15 cellular contexts compared by ENCODE assay signal in genomic region chr12:6047249-6048227, GRCh38.
DNase-seq lines count a peak whose midpoint lies in the region; ATAC-seq, FAIRE-seq and TF ChIP-seq lines count a peak whose summit lies in the region.
"Had no signal": no experiment of that assay in that cellular context is flagged by ENCODE, and none has a peak within 500 bp of the region (broad histone marks: within the 10 kb centered on the region; RNA-seq: fewer than 3 reads in every experiment).

No MANE protein-coding gene starts in this region.

- no peak for TF ChIP-seq CTCF in fibroblast of villous mesenchyme (IDR thresholded peaks at IDR 0.05; ENCODE audit: insufficient read depth, low read depth, low read length)

- H3K4me1 Mint-ChIP-seq in activated naive CD8-positive, alpha-beta T cell treated with anti-CD3 and anti-CD28 coated beads, Interleukin-2, amount 50 U/mL, for 24 hours, result peaks cover 5% of the 10 kb centered on the region
- H3K4me1 Mint-ChIP-seq in activated naive CD8-positive, alpha-beta T cell treated with anti-CD3 and anti-CD28 coated beads for 36 hours, result no peaks in the 10 kb centered on the region
- peaks cover 6% of the 10 kb centered on the region for H3K4me1 Mint-ChIP-seq in activated T-helper 17 cell treated with anti-CD3 and anti-CD28 coated beads, Interleukin-2, amount 50 U/mL, for 72 hours
- H3K4me1 Mint-ChIP-seq: immature natural killer cell had no signal

- H3K9me3 Mint-ChIP-seq in activated naive CD8-positive, alpha-beta T cell treated with anti-CD3 and anti-CD28 coated beads, Interleukin-2, amount 50 U/mL, for 24 hours, result no peaks in the 10 kb centered on the region
- no peaks in the 10 kb centered on the region for H3K9me3 Mint-ChIP-seq in activated naive CD8-positive, alpha-beta T cell treated with anti-CD3 and anti-CD28 coated beads for 36 hours
- H3K9me3 Mint-ChIP-seq in activated T-helper 17 cell treated with anti-CD3 and anti-CD28 coated beads, Interleukin-2, amount 50 U/mL, for 72 hours, result no peaks in the 10 kb centered on the region

- H3K4me3 ChIP-seq in fibroblast of villous mesenchyme (ENCODE audit: low read depth, low read length), result no peak overlapping the region
- H3K4me3 ChIP-seq: SJSA1 had no signal

- no peak overlapping the region for H3K4me3 Mint-ChIP-seq in activated naive CD8-positive, alpha-beta T cell treated with anti-CD3 and anti-CD28 coated beads, Interleukin-2, amount 50 U/mL, for 24 hours
- H3K4me3 Mint-ChIP-seq in activated naive CD8-positive, alpha-beta T cell treated with anti-CD3 and anti-CD28 coated beads for 36 hours, result no peak overlapping the region
- H3K4me3 Mint-ChIP-seq in activated T-helper 17 cell treated with anti-CD3 and anti-CD28 coated beads, Interleukin-2, amount 50 U/mL, for 72 hours, result no peak overlapping the region
- H3K4me3 Mint-ChIP-seq: immature natural killer cell had no signal

- H3K27me3 Mint-ChIP-seq in activated naive CD8-positive, alpha-beta T cell treated with anti-CD3 and anti-CD28 coated beads, Interleukin-2, amount 50 U/mL, for 24 hours, result peaks cover 4% of the 10 kb centered on the region
- H3K27me3 Mint-ChIP-seq in activated naive CD8-positive, alpha-beta T cell treated with anti-CD3 and anti-CD28 coated beads for 36 hours, result peaks cover 3% of the 10 kb centered on the region
- H3K27me3 Mint-ChIP-seq in activated T-helper 17 cell treated with anti-CD3 and anti-CD28 coated beads, Interleukin-2, amount 50 U/mL, for 72 hours, result peaks cover 25% of the 10 kb centered on the region

- peak; percentile 67 for ATAC-seq in activated naive CD8-positive, alpha-beta T cell treated with anti-CD3 and anti-CD28 coated beads, Interleukin-2, amount 50 U/mL, for 24 hours
- peak; percentile 87 for ATAC-seq in activated T-helper 17 cell treated with anti-CD3 and anti-CD28 coated beads, Interleukin-2, amount 50 U/mL, for 72 hours (replicated peaks)
- ATAC-seq in GM19328 (IDR thresholded peaks at IDR 0.05; ENCODE audit: unreplicated experiment), result no peak
- no peak for ATAC-seq in GM19395 (IDR thresholded peaks at IDR 0.05; ENCODE audit: unreplicated experiment)

- no peak overlapping the region for H3K27ac Mint-ChIP-seq in activated naive CD8-positive, alpha-beta T cell treated with anti-CD3 and anti-CD28 coated beads, Interleukin-2, amount 50 U/mL, for 24 hours
- H3K27ac Mint-ChIP-seq in activated naive CD8-positive, alpha-beta T cell treated with anti-CD3 and anti-CD28 coated beads for 36 hours, result no peak overlapping the region
- no peak overlapping the region for H3K27ac Mint-ChIP-seq in activated T-helper 17 cell treated with anti-CD3 and anti-CD28 coated beads, Interleukin-2, amount 50 U/mL, for 72 hours
- H3K27ac Mint-ChIP-seq: immature natural killer cell had no signal

- FAIRE-seq in urothelium cell line (lab: Jason Lieb, UNC), result peak; percentile 84
- FAIRE-seq: endometrium, H54 had no signal

- no peaks in the 10 kb centered on the region for H3K36me3 Mint-ChIP-seq in activated naive CD8-positive, alpha-beta T cell treated with anti-CD3 and anti-CD28 coated beads, Interleukin-2, amount 50 U/mL, for 24 hours (ENCODE audit: low read depth)
- H3K36me3 Mint-ChIP-seq in activated naive CD8-positive, alpha-beta T cell treated with anti-CD3 and anti-CD28 coated beads for 36 hours, result no peaks in the 10 kb centered on the region
- no peaks in the 10 kb centered on the region for H3K36me3 Mint-ChIP-seq in activated T-helper 17 cell treated with anti-CD3 and anti-CD28 coated beads, Interleukin-2, amount 50 U/mL, for 72 hours (ENCODE audit: low read depth)
- H3K36me3 Mint-ChIP-seq: immature natural killer cell had no signal

- no peak for DNase-seq in activated naive CD8-positive, alpha-beta T cell treated with anti-CD3 and anti-CD28 coated beads, Interleukin-2, amount 50 U/mL, for 24 hours
- DNase-seq in activated naive CD8-positive, alpha-beta T cell treated with anti-CD3 and anti-CD28 coated beads for 36 hours, result no peak
- DNase-seq in fibroblast of villous mesenchyme (ENCODE audit: low read depth) (peak; percentile 67), urothelium cell line (ENCODE audit: low spot score) (no peak)
- DNase-seq in effector CD4-positive, alpha-beta T cell, result no peak
- DNase-seq: DMS79 treated with DMSO at 0.1 percent for 48 hours; immature natural killer cell; NCI-H1694; stimulated activated CD4-positive, alpha-beta T cell treated with anti-CD3 and anti-CD28 coated beads, Interleukin-1b, Interleukin-23, amount 100 ng/mL, for 48 hours had no signal

Comparison
In these comparisons a context has a peak if more than half of its experiments do, and no peak if none do; other contexts are left out.
1. ATAC-seq: peak in activated naive CD8-positive, alpha-beta T cell treated with anti-CD3 and anti-CD28 coated beads, Interleukin-2, amount 50 U/mL, for 24 hours (single experiment) and activated T-helper 17 cell treated with anti-CD3 and anti-CD28 coated beads, Interleukin-2, amount 50 U/mL, for 72 hours (single experiment); none in GM19328 (single experiment) and GM19395 (single experiment).